8 cellular contexts compared by ENCODE assay signal in the genomic region with DNA sequence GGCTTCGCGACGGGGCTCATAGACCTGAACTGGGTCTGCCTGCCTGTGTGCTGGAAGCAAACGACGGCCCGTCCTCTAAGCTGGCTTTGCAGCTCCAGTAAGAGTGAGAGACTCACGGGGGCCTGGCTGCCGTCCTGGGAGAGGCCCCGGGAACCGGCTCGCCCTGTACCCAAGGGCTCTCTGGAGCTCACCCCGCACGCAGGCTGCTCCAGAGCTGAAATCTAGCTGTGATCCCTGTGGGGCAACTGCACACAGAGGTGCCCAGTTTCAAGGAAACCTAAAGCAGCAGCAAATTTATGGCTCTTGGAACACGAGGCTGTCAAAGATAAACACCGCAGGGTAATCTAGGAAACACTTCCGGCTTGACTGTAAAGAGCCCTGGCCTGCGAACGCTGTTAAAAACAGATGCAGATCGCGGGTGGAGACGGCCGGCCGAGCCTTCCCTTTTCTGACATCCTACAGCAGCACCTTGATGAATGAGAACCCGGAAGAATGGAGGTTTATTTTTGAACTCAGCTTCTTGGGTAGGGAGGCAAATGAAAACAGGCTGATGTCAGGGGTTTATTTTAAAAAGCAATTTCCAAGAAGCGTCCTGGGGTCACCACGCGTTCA. TPM values are rescaled to one million over a fixed set of nuclear protein-coding genes. Genes with fewer than 3 reads are reported as not detected.
DNase-seq lines count a peak whose midpoint lies in the region; ATAC-seq, FAIRE-seq and TF ChIP-seq lines count a peak whose summit lies in the region.

No MANE protein-coding gene starts in this region.

- H3K4me3 ChIP-seq in endodermal cell (ENCODE audit: low read length) (no peak overlapping the region), neuronal stem cell (ENCODE audit: low read length in 2 of 2) (no peak overlapping the region), GM23338 (no peak overlapping the region)

- H2BK120ac ChIP-seq in neuronal stem cell (ENCODE audit: low read depth, low read length), result no peak overlapping the region

- H3K4me3 Mint-ChIP-seq in endodermal cell, result no peak overlapping the region
- no peak overlapping the region for H3K4me3 Mint-ChIP-seq in GM23338

- H4K91ac ChIP-seq in neuronal stem cell (ENCODE audit: low read depth, low read length, poor library complexity), result no peak overlapping the region

- WGBS in endodermal cell (ENCODE audit: insufficient coverage in 1 of 2, insufficient read length in 1 of 2), 2 experiments, result 91% methylated on average over 21 to 27 of the region's 27 CpGs
- no CpG with 5 or more reads among the region's 27 CpGs for WGBS in neuronal stem cell (ENCODE audit: extremely low coverage in 2 of 2, insufficient read length in 2 of 2, insufficient replicate concordance in 1 of 2), 2 donors

- H3F3A ChIP-seq in GM23338 (replicated peaks; ENCODE audit: low read depth), result peaks cover 3% of the 10 kb centered on the region; the same call in 1 of the 2 replicates

- no peak overlapping the region for H2BK15ac ChIP-seq in neuronal stem cell (ENCODE audit: low read length)

- peak overlapping the region; percentile 68 for H3K27ac ChIP-seq in endodermal cell (ENCODE audit: low read depth, low read length)
- H3K27ac ChIP-seq in neuronal stem cell (replicated peaks; ENCODE audit: low read length), result no peak overlapping the region
- no peak overlapping the region for H3K27ac ChIP-seq in GM23338 (ENCODE audit: low read depth)

- TF ChIP-seq CTCF in endodermal cell (conservative IDR thresholded peaks at IDR 0.05), result no peak
- no peak for TF ChIP-seq CTCF in GM23338 (conservative IDR thresholded peaks at IDR 0.05; ENCODE audit: low read depth in 2 of 2)

- no peak overlapping the region for H3K27ac Mint-ChIP-seq in endodermal cell
- H3K27ac Mint-ChIP-seq in GM23338, result no peak overlapping the region

- H2AK5ac ChIP-seq in neuronal stem cell (ENCODE audit: low read depth, low read length), result no peak overlapping the region

- no peak for ATAC-seq in GM23338
- ATAC-seq in GM18867 (IDR thresholded peaks at IDR 0.05; ENCODE audit: unreplicated experiment), result no peak
- ATAC-seq in GM21576 (IDR thresholded peaks at IDR 0.05; ENCODE audit: unreplicated experiment), result no peak

- no peak for TF ChIP-seq POLR2A in GM12892 (IDR thresholded peaks at IDR 0.05; ENCODE audit: low read depth, low read length)

- H3K36me3 ChIP-seq in endodermal cell (ENCODE audit: control insufficient read depth, insufficient read depth, low read length), result peaks cover 9% of the 10 kb centered on the region
- peaks cover 12 to 23% of the 10 kb centered on the region in 2 donors for H3K36me3 ChIP-seq in neuronal stem cell (replicated peaks in 1 of 2; ENCODE audit: control insufficient read depth in 2 of 2, insufficient read depth in 2 of 2, low read length in 2 of 2)
- 0 out of 2 replicates have a peak, but pooled peaks cover 4% of the 10 kb centered on the region for H3K36me3 ChIP-seq in GM23338 (ENCODE audit: insufficient read depth)

- peaks cover 49% of the 10 kb centered on the region for H3K36me3 Mint-ChIP-seq in endodermal cell (ENCODE audit: low read depth)
- peaks cover 43% of the 10 kb centered on the region for H3K36me3 Mint-ChIP-seq in GM23338 (ENCODE audit: low read depth)

- H3K27me3 Mint-ChIP-seq in endodermal cell (ENCODE audit: insufficient read depth), result no peaks in the 10 kb centered on the region
- H3K27me3 Mint-ChIP-seq in GM23338 (ENCODE audit: insufficient read depth, low read depth, poor library complexity), result peaks cover 20% of the 10 kb centered on the region

- no peak overlapping the region for H3K18ac ChIP-seq in neuronal stem cell (ENCODE audit: low read length)

- FAIRE-seq in GM12892 (lab: Jason Lieb, UNC), result no peak

- H3K4me1 ChIP-seq in endodermal cell (ENCODE audit: control insufficient read depth, insufficient read depth, low read length) (no peaks in the 10 kb centered on the region), neuronal stem cell (ENCODE audit: control insufficient read depth in 2 of 2, insufficient read depth in 1 of 2, low read depth in 1 of 2, low read length in 2 of 2) (peaks cover 2 to 10% of the 10 kb centered on the region in 2 donors), GM23338 (ENCODE audit: insufficient read depth) (no peaks in the 10 kb centered on the region)

- H2BK12ac ChIP-seq in neuronal stem cell (ENCODE audit: low read length), result no peak overlapping the region

- H3K27me3 ChIP-seq in endodermal cell (ENCODE audit: control insufficient read depth, insufficient read depth, low read length, poor library complexity, severe bottlenecking) (no peaks in the 10 kb centered on the region), neuronal stem cell (ENCODE audit: control insufficient read depth in 3 of 3, insufficient read depth in 3 of 3, low read depth in 1 of 3, low read length in 3 of 3) (no peaks in the 10 kb centered on the region), GM23338 (ENCODE audit: insufficient read depth) (no peaks in the 10 kb centered on the region)

- peak; percentile 13 for DNase-seq in DMS79 (lab: John Stamatoyannopoulos, UW)
- DNase-seq in NCI-H526 (lab: John Stamatoyannopoulos, UW), result peak; percentile 15 to 61
- DNase-seq in endodermal cell, result peak; percentile 39
- no peak for DNase-seq in neuronal stem cell (ENCODE audit: low spot score)
- DNase-seq in GM23338 (ENCODE audit: low spot score), result no peak
- no peak for DNase-seq in GM12892 (ENCODE audit: insufficient read length)

- H3K14ac ChIP-seq in neuronal stem cell (ENCODE audit: low read length), result no peak overlapping the region

- H2BK5ac ChIP-seq in neuronal stem cell (ENCODE audit: low read length), result no peak overlapping the region

- no peaks in the 10 kb centered on the region; the same call in none of the 2 replicates for H4K20me1 ChIP-seq in GM23338 (replicated peaks; ENCODE audit: insufficient read depth)

- H3K9ac ChIP-seq in endodermal cell (ENCODE audit: extremely low read depth, low read length, poor library complexity, severe bottlenecking) (no peak overlapping the region), neuronal stem cell (ENCODE audit: low read depth, low read length, poor library complexity) (peak overlapping the region; percentile 3)

- H3K4ac ChIP-seq in neuronal stem cell (ENCODE audit: low read length), result no peak overlapping the region

- H3K4me2 ChIP-seq in neuronal stem cell (ENCODE audit: insufficient read depth, low read length, poor library complexity, severe bottlenecking) (no peak overlapping the region), GM23338 (no peak overlapping the region)

- H3K4me1 Mint-ChIP-seq in endodermal cell (no peaks in the 10 kb centered on the region), GM23338 (peaks cover 18% of the 10 kb centered on the region)

- H3K9me3 Mint-ChIP-seq in endodermal cell, result no peaks in the 10 kb centered on the region
- no peaks in the 10 kb centered on the region for H3K9me3 Mint-ChIP-seq in GM23338

- no peak overlapping the region for H4K8ac ChIP-seq in neuronal stem cell (ENCODE audit: low read depth, low read length)

- H3K23ac ChIP-seq in neuronal stem cell (ENCODE audit: low read depth, low read length, poor library complexity), result no peak overlapping the region

- H3K9me3 ChIP-seq in endodermal cell (ENCODE audit: control insufficient read depth, low read length) (no peaks in the 10 kb centered on the region), neuronal stem cell (replicated peaks in 1 of 2; ENCODE audit: control insufficient read depth in 2 of 2, insufficient read depth in 1 of 2, low read depth in 1 of 2, low read length in 2 of 2) (no peaks in the 10 kb centered on the region)

- no peaks in the 10 kb centered on the region for H3K9me2 ChIP-seq in GM23338 (ENCODE audit: insufficient read depth)

- no peaks in the 10 kb centered on the region for H3K79me1 ChIP-seq in neuronal stem cell (ENCODE audit: low read depth, low read length)

- no peaks in the 10 kb centered on the region for H3K79me2 ChIP-seq in GM23338 (replicated peaks; ENCODE audit: insufficient read depth)

- H2AFZ ChIP-seq in neuronal stem cell (ENCODE audit: low read length) (no peak overlapping the region), GM23338 (no peak overlapping the region)

TF ChIP-seq in GM23338, 12 proteins besides CTCF, POLR2A, EP300 and RAD21 (continues in another document):
- no peak for TF ChIP-seq ZNF331 (CRISPR knock-in tag; IDR thresholded peaks at IDR 0.05; ENCODE audit: low read depth)
- TF ChIP-seq ZNF114 (CRISPR knock-in tag; IDR thresholded peaks at IDR 0.05), result no peak
- no peak for TF ChIP-seq POLR2AphosphoS5 (IDR thresholded peaks at IDR 0.05; ENCODE audit: low read depth)

RNA-seq across cellular contexts. Expression of gene AMZ1, which starts 29.4 kb away (rescaled TPM):
- 1 to 10 TPM in 1 of 2 donors, under 1 TPM in 1; 0.66 to 1.6 TPM for total RNA-seq in endodermal cell
- polyA plus RNA-seq in endodermal cell (2013, experiment 1 of 2), result 0.07 TPM
- polyA plus RNA-seq in endodermal cell (2013, experiment 2 of 2), result not detected
- polyA plus RNA-seq in neuronal stem cell (2013, experiment 1 of 2), result 0.04 TPM
- polyA plus RNA-seq in neuronal stem cell (2013, experiment 2 of 2), result 0.01 TPM
- total RNA-seq in GM23338 (2014; rRNA removed; shearing (Covaris generic)), result 0.73 and 1.6 TPM in 2 replicates
- 2.0 and 4.5 TPM in 2 replicates for polyA plus RNA-seq in GM23338 (2016; fragmentation: Nextera tagmentation; extraction: Ambion mirVana)
- polyA plus RNA-seq in GM12892 (2012; ENCODE audit: missing spikeins), result 1.4 TPM

Comparison
In these comparisons a context has a peak if more than half of its experiments do, and no peak if none do; other contexts are left out.
1. DNase-seq: peak in DMS79 (single experiment), NCI-H526 (2 of 2) and endodermal cell (single experiment); none in neuronal stem cell (single experiment), GM23338 (single experiment) and GM12892 (single experiment).